1 cellular context compared by ENCODE assay signal in the genomic region with DNA sequence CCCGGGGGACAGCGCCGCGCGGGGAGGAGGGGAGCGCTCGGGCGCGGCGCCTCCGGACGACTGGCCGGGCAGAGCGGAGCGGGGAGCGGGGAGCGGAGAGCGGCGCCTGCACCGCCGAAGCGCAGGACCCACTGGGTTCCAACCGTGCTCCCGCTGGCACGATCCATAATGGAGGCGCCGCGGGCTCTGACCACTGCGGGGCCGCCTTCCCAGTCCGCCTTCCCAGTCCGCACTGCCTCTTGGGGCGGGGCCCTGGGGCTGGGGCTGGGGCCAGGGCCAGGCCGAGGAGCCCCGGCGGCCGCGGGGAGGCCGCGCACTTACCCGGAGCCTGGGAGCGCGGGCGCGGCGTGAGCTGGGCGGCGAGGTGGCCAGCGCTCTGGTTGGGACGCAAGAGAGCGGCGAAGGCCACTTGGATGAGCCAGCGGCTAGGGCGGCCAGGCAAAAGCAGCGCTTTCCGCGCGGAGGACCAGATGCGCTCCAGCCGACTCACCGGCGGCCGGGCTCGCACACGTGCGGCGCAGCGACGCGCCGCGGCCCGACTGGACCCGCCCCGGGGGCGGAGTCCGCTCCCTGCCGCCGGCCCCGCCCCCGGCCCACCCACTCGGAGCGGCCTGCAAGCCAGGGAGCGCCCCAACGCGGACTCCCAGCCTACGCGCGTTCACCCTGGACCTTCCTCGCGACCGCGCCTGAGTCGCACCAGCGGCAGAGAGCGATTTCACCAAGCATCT.
TF ChIP-seq lines count a peak whose summit lies in the region.

A gene with protein sequence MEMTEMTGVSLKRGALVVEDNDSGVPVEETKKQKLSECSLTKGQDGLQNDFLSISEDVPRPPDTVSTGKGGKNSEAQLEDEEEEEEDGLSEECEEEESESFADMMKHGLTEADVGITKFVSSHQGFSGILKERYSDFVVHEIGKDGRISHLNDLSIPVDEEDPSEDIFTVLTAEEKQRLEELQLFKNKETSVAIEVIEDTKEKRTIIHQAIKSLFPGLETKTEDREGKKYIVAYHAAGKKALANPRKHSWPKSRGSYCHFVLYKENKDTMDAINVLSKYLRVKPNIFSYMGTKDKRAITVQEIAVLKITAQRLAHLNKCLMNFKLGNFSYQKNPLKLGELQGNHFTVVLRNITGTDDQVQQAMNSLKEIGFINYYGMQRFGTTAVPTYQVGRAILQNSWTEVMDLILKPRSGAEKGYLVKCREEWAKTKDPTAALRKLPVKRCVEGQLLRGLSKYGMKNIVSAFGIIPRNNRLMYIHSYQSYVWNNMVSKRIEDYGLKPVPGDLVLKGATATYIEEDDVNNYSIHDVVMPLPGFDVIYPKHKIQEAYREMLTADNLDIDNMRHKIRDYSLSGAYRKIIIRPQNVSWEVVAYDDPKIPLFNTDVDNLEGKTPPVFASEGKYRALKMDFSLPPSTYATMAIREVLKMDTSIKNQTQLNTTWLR (minus strand): TSS at position 541 of the 728 bp plus-strand sequence. CDS start 13,759 bp downstream, outside the sequence.

TF ChIP-seq in SK-N-SH, 30 proteins besides CTCF, POLR2A, EP300 and RAD21 (continued from another document):
- TF ChIP-seq, protein P1, sequence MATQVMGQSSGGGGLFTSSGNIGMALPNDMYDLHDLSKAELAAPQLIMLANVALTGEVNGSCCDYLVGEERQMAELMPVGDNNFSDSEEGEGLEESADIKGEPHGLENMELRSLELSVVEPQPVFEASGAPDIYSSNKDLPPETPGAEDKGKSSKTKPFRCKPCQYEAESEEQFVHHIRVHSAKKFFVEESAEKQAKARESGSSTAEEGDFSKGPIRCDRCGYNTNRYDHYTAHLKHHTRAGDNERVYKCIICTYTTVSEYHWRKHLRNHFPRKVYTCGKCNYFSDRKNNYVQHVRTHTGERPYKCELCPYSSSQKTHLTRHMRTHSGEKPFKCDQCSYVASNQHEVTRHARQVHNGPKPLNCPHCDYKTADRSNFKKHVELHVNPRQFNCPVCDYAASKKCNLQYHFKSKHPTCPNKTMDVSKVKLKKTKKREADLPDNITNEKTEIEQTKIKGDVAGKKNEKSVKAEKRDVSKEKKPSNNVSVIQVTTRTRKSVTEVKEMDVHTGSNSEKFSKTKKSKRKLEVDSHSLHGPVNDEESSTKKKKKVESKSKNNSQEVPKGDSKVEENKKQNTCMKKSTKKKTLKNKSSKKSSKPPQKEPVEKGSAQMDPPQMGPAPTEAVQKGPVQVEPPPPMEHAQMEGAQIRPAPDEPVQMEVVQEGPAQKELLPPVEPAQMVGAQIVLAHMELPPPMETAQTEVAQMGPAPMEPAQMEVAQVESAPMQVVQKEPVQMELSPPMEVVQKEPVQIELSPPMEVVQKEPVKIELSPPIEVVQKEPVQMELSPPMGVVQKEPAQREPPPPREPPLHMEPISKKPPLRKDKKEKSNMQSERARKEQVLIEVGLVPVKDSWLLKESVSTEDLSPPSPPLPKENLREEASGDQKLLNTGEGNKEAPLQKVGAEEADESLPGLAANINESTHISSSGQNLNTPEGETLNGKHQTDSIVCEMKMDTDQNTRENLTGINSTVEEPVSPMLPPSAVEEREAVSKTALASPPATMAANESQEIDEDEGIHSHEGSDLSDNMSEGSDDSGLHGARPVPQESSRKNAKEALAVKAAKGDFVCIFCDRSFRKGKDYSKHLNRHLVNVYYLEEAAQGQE (IDR thresholded peaks at IDR 0.05; ENCODE audit: low read depth, low read length) = peak; percentile 10
- peak; percentile 60; the same call in 1 of the 2 replicates for TF ChIP-seq SIN3A (IDR thresholded peaks at IDR 0.05; ENCODE audit: borderline replicate concordance, low read depth, low read length)
- TF ChIP-seq JUND (IDR thresholded peaks at IDR 0.05) = no peak
- TF ChIP-seq, protein P2, sequence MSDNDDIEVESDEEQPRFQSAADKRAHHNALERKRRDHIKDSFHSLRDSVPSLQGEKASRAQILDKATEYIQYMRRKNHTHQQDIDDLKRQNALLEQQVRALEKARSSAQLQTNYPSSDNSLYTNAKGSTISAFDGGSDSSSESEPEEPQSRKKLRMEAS (IDR thresholded peaks at IDR 0.05; ENCODE audit: low read depth) = peak; percentile 93
- peak; percentile 97 for TF ChIP-seq MXI1 (IDR thresholded peaks at IDR 0.05; ENCODE audit: low read depth, low read length)
- peak; percentile 29; the same call in 1 of the 2 replicates for TF ChIP-seq TCF12 (IDR thresholded peaks at IDR 0.05)
- 0 out of 2 replicates have a peak, but pooled peaks have one; percentile 7 for TF ChIP-seq NFIC (IDR thresholded peaks at IDR 0.05; ENCODE audit: borderline replicate concordance)
- no peak for TF ChIP-seq ELF1 (IDR thresholded peaks at IDR 0.05)
- TF ChIP-seq CHD2 (IDR thresholded peaks at IDR 0.05; ENCODE audit: low read length, partially characterized antibody) = peak; percentile 8
- peak; percentile 59; the same call in 1 of the 2 replicates for TF ChIP-seq TAF1 (IDR thresholded peaks at IDR 0.05; ENCODE audit: borderline replicate concordance, low read depth, low read length)
- TF ChIP-seq, protein P3, sequence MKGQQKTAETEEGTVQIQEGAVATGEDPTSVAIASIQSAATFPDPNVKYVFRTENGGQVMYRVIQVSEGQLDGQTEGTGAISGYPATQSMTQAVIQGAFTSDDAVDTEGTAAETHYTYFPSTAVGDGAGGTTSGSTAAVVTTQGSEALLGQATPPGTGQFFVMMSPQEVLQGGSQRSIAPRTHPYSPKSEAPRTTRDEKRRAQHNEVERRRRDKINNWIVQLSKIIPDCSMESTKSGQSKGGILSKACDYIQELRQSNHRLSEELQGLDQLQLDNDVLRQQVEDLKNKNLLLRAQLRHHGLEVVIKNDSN (IDR thresholded peaks at IDR 0.05; ENCODE audit: borderline replicate concordance, low read depth) = peak; percentile 62; the same call in 1 of the 2 replicates
- TF ChIP-seq RXRA (IDR thresholded peaks at IDR 0.05; ENCODE audit: borderline replicate concordance, low read depth) = no peak
- TF ChIP-seq, protein P4, sequence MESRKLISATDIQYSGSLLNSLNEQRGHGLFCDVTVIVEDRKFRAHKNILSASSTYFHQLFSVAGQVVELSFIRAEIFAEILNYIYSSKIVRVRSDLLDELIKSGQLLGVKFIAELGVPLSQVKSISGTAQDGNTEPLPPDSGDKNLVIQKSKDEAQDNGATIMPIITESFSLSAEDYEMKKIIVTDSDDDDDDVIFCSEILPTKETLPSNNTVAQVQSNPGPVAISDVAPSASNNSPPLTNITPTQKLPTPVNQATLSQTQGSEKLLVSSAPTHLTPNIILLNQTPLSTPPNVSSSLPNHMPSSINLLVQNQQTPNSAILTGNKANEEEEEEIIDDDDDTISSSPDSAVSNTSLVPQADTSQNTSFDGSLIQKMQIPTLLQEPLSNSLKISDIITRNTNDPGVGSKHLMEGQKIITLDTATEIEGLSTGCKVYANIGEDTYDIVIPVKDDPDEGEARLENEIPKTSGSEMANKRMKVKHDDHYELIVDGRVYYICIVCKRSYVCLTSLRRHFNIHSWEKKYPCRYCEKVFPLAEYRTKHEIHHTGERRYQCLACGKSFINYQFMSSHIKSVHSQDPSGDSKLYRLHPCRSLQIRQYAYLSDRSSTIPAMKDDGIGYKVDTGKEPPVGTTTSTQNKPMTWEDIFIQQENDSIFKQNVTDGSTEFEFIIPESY (IDR thresholded peaks at IDR 0.05; ENCODE audit: borderline replicate concordance, low read depth) = no peak
TF ChIP-seq in SK-N-SH: peak in this region for 12.
